8 cellular contexts compared by ENCODE assay signal in the genomic region with DNA sequence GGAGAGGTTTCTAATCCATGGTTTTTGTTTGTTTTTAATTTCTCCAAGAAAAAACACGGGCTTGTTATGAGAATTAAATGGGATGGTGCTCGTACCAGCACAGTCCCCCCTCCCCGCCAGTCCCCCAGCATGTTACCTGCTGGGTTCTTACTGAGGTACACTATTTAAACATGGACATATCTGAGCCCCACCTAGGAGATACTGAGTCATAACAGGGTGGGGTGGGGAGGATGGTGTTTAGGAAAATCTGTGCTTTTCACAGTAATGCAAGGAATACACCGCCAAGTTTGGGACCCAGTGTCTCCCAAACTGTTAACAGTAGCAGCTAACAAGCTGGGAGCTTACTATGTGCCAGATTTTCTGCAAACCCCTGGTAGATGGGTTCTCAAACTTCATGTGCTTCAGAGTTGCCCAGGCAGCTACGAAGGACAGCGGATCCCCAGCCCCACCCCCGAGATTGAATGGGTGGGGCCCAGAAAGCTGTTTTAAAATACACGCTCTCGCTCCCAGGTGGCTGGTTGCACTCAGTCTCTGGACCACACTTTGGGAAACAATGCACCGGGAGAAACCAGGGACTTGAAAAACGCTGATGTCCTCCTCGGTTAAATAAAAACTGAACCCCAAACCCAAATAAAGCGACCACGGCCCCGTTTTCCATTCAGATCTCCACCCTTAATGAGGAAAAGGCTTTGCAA. TPM values are rescaled to one million over a fixed set of nuclear protein-coding genes. Genes with fewer than 3 reads are reported as not detected.
DNase-seq lines count a peak whose midpoint lies in the region; ATAC-seq lines count a peak whose summit lies in the region.

No MANE protein-coding gene starts in this region.

- no peak overlapping the region for H2BK15ac ChIP-seq in mesenchymal stem cell (ENCODE audit: low read depth, poor library complexity, severe bottlenecking)

- H3K4me3 ChIP-seq in duodenal mucosa (ENCODE audit: low read depth in 1 of 2, low read length in 2 of 2) (peak overlapping the region; percentile 83 to 99), mesenchymal stem cell (ENCODE audit: insufficient read depth in 1 of 2, low read depth in 1 of 2, low read length in 2 of 2) (peak overlapping the region; percentile 96 to 97)

- H3K18ac ChIP-seq in mesenchymal stem cell (ENCODE audit: low read depth in 1 of 2, low read length in 2 of 2), result peak overlapping the region; percentile 33 to 100

- DNase-seq in LoVo (ENCODE audit: low spot score) (peak; percentile 46), mesenchymal stem cell (peak; percentile 55), ureter (ENCODE audit: low spot score) (no peak)
- peak; percentile 19 to 24 for DNase-seq in activated CD4-positive, alpha-beta T cell treated with anti-CD3 and anti-CD28 coated beads for 4 hours
- DNase-seq in stimulated activated naive CD4-positive, alpha-beta T cell treated with Interleukin-2 at 50 U/mL for 16 hours (lab: John Stamatoyannopoulos, UW), result peak; percentile 20

- no peak overlapping the region for H2BK12ac ChIP-seq in mesenchymal stem cell (ENCODE audit: low read length in 2 of 2)

- no peaks in the 10 kb centered on the region for H3K9me3 ChIP-seq in ES-I3 (ENCODE audit: control insufficient read depth, insufficient read depth, low read length)
- H3K9me3 ChIP-seq in duodenal mucosa (ENCODE audit: control insufficient read depth in 1 of 2, low read length in 2 of 2), result no peaks in the 10 kb centered on the region
- H3K9me3 ChIP-seq in mesenchymal stem cell (ENCODE audit: control insufficient read depth, low read length), result no peaks in the 10 kb centered on the region

- H2BK120ac ChIP-seq in mesenchymal stem cell (ENCODE audit: low read depth, low read length), result no peak overlapping the region

- H4K91ac ChIP-seq in mesenchymal stem cell (ENCODE audit: low read length), result peak overlapping the region; percentile 27

- ATAC-seq in GM21723 (IDR thresholded peaks at IDR 0.05; ENCODE audit: unreplicated experiment), result peak; percentile 45

- peak overlapping the region; percentile 84 for H2AFZ ChIP-seq in mesenchymal stem cell (ENCODE audit: low read depth, low read length)

- H3K9ac ChIP-seq in ES-I3 (ENCODE audit: low read depth, low read length) (peak overlapping the region; percentile 100), duodenal mucosa (ENCODE audit: low read depth in 1 of 2, low read length in 2 of 2) (peak overlapping the region; percentile 73 to 88), mesenchymal stem cell (ENCODE audit: low read length) (peak overlapping the region; percentile 92)

- no peak overlapping the region for H3K27ac ChIP-seq in duodenal mucosa (ENCODE audit: low read depth, low read length)
- H3K27ac ChIP-seq in mesenchymal stem cell (ENCODE audit: low read length, poor library complexity, severe bottlenecking), result peak overlapping the region; percentile 65

- H4K8ac ChIP-seq in mesenchymal stem cell (ENCODE audit: low read length), result no peak overlapping the region

- peak overlapping the region in 1 of 2 experiments; percentile 11 for H3K23ac ChIP-seq in mesenchymal stem cell (ENCODE audit: low read length in 2 of 2)

- peak overlapping the region in 1 of 2 experiments; percentile 97 for H3K14ac ChIP-seq in mesenchymal stem cell (ENCODE audit: low read length in 2 of 2)

- H3K79me1 ChIP-seq in mesenchymal stem cell (replicated peaks; ENCODE audit: low read length, poor library complexity, severe bottlenecking), result peaks cover 13% of the 10 kb centered on the region

- peak overlapping the region in 1 of 2 experiments; percentile 68 for H3K4ac ChIP-seq in mesenchymal stem cell (ENCODE audit: low read depth in 1 of 2, low read length in 2 of 2)

- 9% methylated on average over 13 of the region's 15 CpGs for WGBS in mesenchymal stem cell

- H3K27me3 ChIP-seq in duodenal mucosa (ENCODE audit: control insufficient read depth in 1 of 2, insufficient read depth in 2 of 2, low read length in 2 of 2) (no peaks in the 10 kb centered on the region), mesenchymal stem cell (ENCODE audit: control insufficient read depth in 1 of 2, insufficient read depth in 1 of 2, low read length in 2 of 2) (no peaks in the 10 kb centered on the region)

- H3K4me2 ChIP-seq in mesenchymal stem cell (ENCODE audit: low read length, poor library complexity, severe bottlenecking), result peak overlapping the region; percentile 78

- no peak overlapping the region for H2BK5ac ChIP-seq in mesenchymal stem cell (ENCODE audit: low read depth, low read length, poor library complexity, severe bottlenecking)

- no peak overlapping the region for H2AK5ac ChIP-seq in mesenchymal stem cell (ENCODE audit: low read length, severe bottlenecking)

- H3K36me3 ChIP-seq in ES-I3 (ENCODE audit: insufficient read depth, low read length), result no peaks in the 10 kb centered on the region; the same call in 1 of the 2 replicates
- H3K36me3 ChIP-seq in duodenal mucosa (ENCODE audit: control insufficient read depth in 1 of 2, insufficient read depth in 2 of 2, low read length in 2 of 2), result peaks cover 0 to 12% of the 10 kb centered on the region in 2 donors
- H3K36me3 ChIP-seq in mesenchymal stem cell (ENCODE audit: control insufficient read depth in 1 of 2, insufficient read depth in 2 of 2, low read depth in 1 of 2, low read length in 2 of 2), result peaks cover 0 to 15% of the 10 kb centered on the region in 2 experiments

- no peaks in the 10 kb centered on the region; the same call in 1 of the 2 replicates for H3K4me1 ChIP-seq in ES-I3 (ENCODE audit: insufficient read depth, low read length)
- peaks cover 13 to 14% of the 10 kb centered on the region in 2 donors for H3K4me1 ChIP-seq in duodenal mucosa (ENCODE audit: control insufficient read depth in 1 of 2, insufficient read depth in 2 of 2, low read length in 2 of 2)
- H3K4me1 ChIP-seq in mesenchymal stem cell (ENCODE audit: control insufficient read depth, insufficient read depth, low read depth, low read length), result peaks cover 13% of the 10 kb centered on the region

RNA-seq across cellular contexts. Expression of a gene that starts 1.0 kb away (rescaled TPM):
- polyA plus RNA-seq in mesenchymal stem cell (2013, experiment 1 of 2), result 22.2 TPM
- polyA plus RNA-seq in mesenchymal stem cell (2013, experiment 2 of 2), result 22.4 TPM
- 21.2 TPM for total RNA-seq in ureter
